ENCODE assay signal across 28 cellular contexts in genomic region chr9:90057361-90057760, GRCh38.
"Had no signal": no experiment of that assay in that cellular context is flagged by ENCODE, and none has a peak within 500 bp of the region (broad histone marks: within the 10 kb centered on the region; RNA-seq: fewer than 3 reads in every experiment).

No MANE protein-coding gene starts in this region.

- H3K4me1 ChIP-seq: suprapubic skin, testis, tibial artery, tibial nerve, transverse colon, upper lobe of left lung, upper lobe of right lung, uterus, vagina had no signal

- H3K4me3 Mint-ChIP-seq: stimulated activated effector memory CD8-positive, alpha-beta T cell treated with anti-CD3 and anti-CD28 coated beads, Interleukin-12 subunit alpha, Interleukin-12 subunit beta, amount 100 ng/mL, for 72 hours; stimulated activated memory B cell treated with anti-CD40 and anti-IgM and Interleukin-4, amounts not matched to agents 10 μg/mL and 1 μg/mL and 100 μg/mL, for 72 hours; stimulated activated naive B cell treated with anti-CD40 and anti-IgM and Interleukin-4, amounts not matched to agents 10 μg/mL and 1 μg/mL and 100 μg/mL, for 72 hours; stimulated activated naive CD8-positive, alpha-beta T cell treated with anti-CD3 and anti-CD28 coated beads, Interleukin-15, amount 100 ng/mL, for 72 hours; stimulated activated naive CD8-positive, alpha-beta T cell treated with anti-CD3 and anti-CD28 coated beads, Interleukin-15, Interleukin-2, amounts not matched to agents 100 ng/mL and 50 ng/mL, for 24 hours; type B pancreatic cell had no signal

- H3K9me3 ChIP-seq: stomach, suprapubic skin, testis, thoracic aorta, thyroid gland, tibial artery, tibial nerve, transverse colon, upper lobe of left lung, upper lobe of right lung, uterus, vagina had no signal

- ATAC-seq: stimulated activated effector memory CD8-positive, alpha-beta T cell treated with anti-CD3 and anti-CD28 coated beads, Interleukin-12 subunit alpha, Interleukin-12 subunit beta, amount 100 ng/mL, for 72 hours; stimulated activated memory B cell treated with anti-CD40 and anti-IgM and Interleukin-4, amounts not matched to agents 10 μg/mL and 1 μg/mL and 100 μg/mL, for 72 hours; stimulated activated naive B cell treated with anti-CD40 and anti-IgM and Interleukin-4, amounts not matched to agents 10 μg/mL and 1 μg/mL and 100 μg/mL, for 72 hours; stimulated activated naive CD8-positive, alpha-beta T cell treated with anti-CD3 and anti-CD28 coated beads, Interleukin-15, amount 100 ng/mL, for 72 hours; stimulated activated naive CD8-positive, alpha-beta T cell treated with anti-CD3 and anti-CD28 coated beads, Interleukin-15, Interleukin-2, amounts not matched to agents 100 U/mL and 50 U/mL, for 24 hours; upper lobe of right lung had no signal

- H3K4me1 Mint-ChIP-seq: stimulated activated effector memory CD8-positive, alpha-beta T cell treated with anti-CD3 and anti-CD28 coated beads, Interleukin-12 subunit alpha, Interleukin-12 subunit beta, amount 100 ng/mL, for 72 hours; stimulated activated memory B cell treated with anti-CD40 and anti-IgM and Interleukin-4, amounts not matched to agents 10 μg/mL and 1 μg/mL and 100 μg/mL, for 72 hours; stimulated activated naive B cell treated with anti-CD40 and anti-IgM and Interleukin-4, amounts not matched to agents 10 μg/mL and 1 μg/mL and 100 μg/mL, for 72 hours; stimulated activated naive CD8-positive, alpha-beta T cell treated with anti-CD3 and anti-CD28 coated beads, Interleukin-15, amount 100 ng/mL, for 72 hours had no signal

- H3K27me3 ChIP-seq: stomach, suprapubic skin, testis, thyroid gland, tibial artery, tibial nerve, transverse colon, upper lobe of left lung, upper lobe of right lung, uterus, vagina had no signal

- H3K4me3 ChIP-seq: stomach, suprapubic skin, testis, thoracic aorta, thyroid gland, tibial artery, tibial nerve, transverse colon, upper lobe of left lung, upper lobe of right lung, uterus, vagina had no signal

- H3K9me3 Mint-ChIP-seq: stimulated activated effector memory CD8-positive, alpha-beta T cell treated with anti-CD3 and anti-CD28 coated beads, Interleukin-12 subunit alpha, Interleukin-12 subunit beta, amount 100 ng/mL, for 72 hours had no signal

- DNase-seq: stimulated activated CD4-positive, alpha-beta T cell treated with anti-CD3 and anti-CD28 coated beads, Interleukin-2, amount 100 ng/mL, for 48 hours; stimulated activated CD4-positive, alpha-beta T cell treated with anti-CD3 and anti-CD28 coated beads, Interleukin-4, amount 100 ng/mL, for 1 hour; stimulated activated CD4-positive, alpha-beta T cell treated with anti-CD3 and anti-CD28 coated beads, Interleukin-4, amount 100 ng/mL, for 24 hours; stimulated activated CD4-positive, alpha-beta T cell treated with anti-CD3 and anti-CD28 coated beads, Interleukin-4, amount 100 ng/mL, for 4 hours; stimulated activated CD8-positive, alpha-beta memory T cell treated with anti-CD3 and anti-CD28 coated beads, Interleukin-4, amount 100 ng/mL, for 48 hours; stimulated activated naive B cell treated with anti-CD40 and anti-IgM and Interleukin-4, amounts not matched to agents 10 μg/mL and 1 μg/mL and 100 μg/mL, for 72 hours; stimulated activated naive CD4-positive, alpha-beta T cell; stimulated activated naive CD4-positive, alpha-beta T cell treated with Interleukin-2 at 50 U/mL for 16 hours; stimulated activated naive CD8-positive, alpha-beta T cell treated with anti-CD3 and anti-CD28 coated beads, Interleukin-15, amount 100 ng/mL, for 72 hours; stimulated activated naive CD8-positive, alpha-beta T cell treated with anti-CD3 and anti-CD28 coated beads, Interleukin-15, Interleukin-2, amounts not matched to agents 100 U/mL and 50 U/mL, for 24 hours; stomach; substantia nigra; testis; thyroid gland; tibial artery; transverse colon; trophoblast cell; upper lobe of left lung; upper lobe of right lung; uterus had no signal

- H3K27ac ChIP-seq: stomach, suprapubic skin, testis, thoracic aorta, thyroid gland, tibial artery, tibial nerve, transverse colon, upper lobe of left lung, upper lobe of right lung, uterus, vagina had no signal

- H3K36me3 Mint-ChIP-seq: stimulated activated effector memory CD8-positive, alpha-beta T cell treated with anti-CD3 and anti-CD28 coated beads, Interleukin-12 subunit alpha, Interleukin-12 subunit beta, amount 100 ng/mL, for 72 hours; type B pancreatic cell had no signal

- H3K36me3 ChIP-seq: stomach, suprapubic skin, thoracic aorta, thyroid gland, tibial artery, tibial nerve, transverse colon, upper lobe of left lung, upper lobe of right lung, uterus, vagina had no signal

- H3K27ac Mint-ChIP-seq: stimulated activated effector memory CD8-positive, alpha-beta T cell treated with anti-CD3 and anti-CD28 coated beads, Interleukin-12 subunit alpha, Interleukin-12 subunit beta, amount 100 ng/mL, for 72 hours; stimulated activated memory B cell treated with anti-CD40 and anti-IgM and Interleukin-4, amounts not matched to agents 10 μg/mL and 1 μg/mL and 100 μg/mL, for 72 hours; stimulated activated naive B cell treated with anti-CD40 and anti-IgM and Interleukin-4, amounts not matched to agents 10 μg/mL and 1 μg/mL and 100 μg/mL, for 72 hours; stimulated activated naive CD8-positive, alpha-beta T cell treated with anti-CD3 and anti-CD28 coated beads, Interleukin-15, Interleukin-2, amounts not matched to agents 100 ng/mL and 50 ng/mL, for 24 hours; type B pancreatic cell had no signal
